In the genomic region with DNA sequence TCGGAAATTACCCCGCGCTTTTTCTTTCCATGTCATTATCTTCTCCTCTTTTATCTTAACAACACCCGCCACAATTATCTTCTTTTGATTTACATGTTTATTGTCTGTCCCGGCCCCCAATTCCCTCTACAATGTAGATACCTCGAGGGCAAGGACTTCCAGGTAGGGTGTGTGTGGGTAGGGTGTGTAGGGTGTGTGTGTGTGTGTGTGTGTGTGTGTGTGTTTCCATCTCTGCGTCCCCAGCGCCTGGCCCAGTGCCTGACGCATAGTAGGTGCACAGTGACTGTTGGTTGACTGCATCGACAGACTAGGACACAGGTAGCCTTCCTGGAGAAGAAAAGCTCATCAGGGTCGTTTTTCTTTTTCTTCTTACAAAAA, we compare ENCODE assay signal across 8 cellular contexts.
DNase-seq lines count a peak whose midpoint lies in the region; ATAC-seq and TF ChIP-seq lines count a peak whose summit lies in the region.

No MANE protein-coding gene starts in this region.

- no peaks in the 10 kb centered on the region for H3K36me3 ChIP-seq in mammary epithelial cell (ENCODE audit: insufficient read depth, low read length)
- H3K36me3 ChIP-seq in right lobe of liver = no peaks in the 10 kb centered on the region
- no peaks in the 10 kb centered on the region for H3K36me3 ChIP-seq in testis (ENCODE audit: low read depth, missing control alignments)

- peaks cover 11% of the 10 kb centered on the region for H3K4me1 ChIP-seq in mammary epithelial cell (ENCODE audit: insufficient read depth, low read length)
- H3K4me1 ChIP-seq in right lobe of liver = peaks cover 0 to 7% (median 3%) of the 10 kb centered on the region in 4 donors
- peaks cover 4% of the 10 kb centered on the region for H3K4me1 ChIP-seq in testis

- DNase-seq in NCI-H1436 (lab: John Stamatoyannopoulos, UW) (peak; percentile 21), NCI-H1436 treated with DMSO at 0.1 percent for 48 hours (lab: John Stamatoyannopoulos, UW) (no peak), mammary epithelial cell (no peak), right lobe of liver (no peak), testis (no peak), cerebellar nuclear complex (lab: John Stamatoyannopoulos, UW) (no peak), left colon (no peak)

- dilution Hi-C loops in mammary epithelial cell (cut with HindIII; ENCODE audit: low sequenced_read_pairs) = no loop called here

- intact Hi-C loops in mammary epithelial cell (cut with micrococcal nuclease) (no loop called here), right lobe of liver (cut with DNase I) (no loop called here), testis (cut with DNase I; ENCODE audit: low total_unique reads) (no loop called here), left colon (cut with DNase I, micrococcal nuclease) (no loop called here)

- H3K4me3 ChIP-seq in mammary epithelial cell (replicated peaks in 1 of 3; ENCODE audit: insufficient read depth in 1 of 3, low read depth in 2 of 3, low read length in 3 of 3) (no peak overlapping the region), right lobe of liver (peak overlapping the region; percentile 71 to 84 (median 84)), testis (peak overlapping the region; percentile 62 to 76)

- in situ Hi-C loops in mammary epithelial cell (cut with MboI; ENCODE audit: low sequenced_read_pairs in 2 of 2) = no loop called here

- peak overlapping the region; percentile 76 for H2AFZ ChIP-seq in mammary epithelial cell (ENCODE audit: low read depth, low read length)

- H3K27me3 ChIP-seq in mammary epithelial cell (ENCODE audit: insufficient read depth, low read length) (peaks cover 22% of the 10 kb centered on the region), right lobe of liver (no peaks in the 10 kb centered on the region), testis (no peaks in the 10 kb centered on the region)

- H3K27ac ChIP-seq in mammary epithelial cell (ENCODE audit: insufficient read depth, low read depth, low read length) (no peak overlapping the region), right lobe of liver (peak overlapping the region; percentile 73 to 91 (median 83)), testis (no peak overlapping the region)

- no peaks in the 10 kb centered on the region for H4K20me1 ChIP-seq in mammary epithelial cell (ENCODE audit: insufficient read depth, low read length)

- no peak for TF ChIP-seq POLR2A in right lobe of liver (IDR thresholded peaks at IDR 0.05)
- TF ChIP-seq POLR2A in testis (IDR thresholded peaks at IDR 0.05) = no peak

- whole genome bisulfite sequencing in mammary epithelial cell (ENCODE audit: low coverage, missing lambda C conversion rate) = 83% methylated on average over 7 of the region's 11 CpGs
- WGBS in right lobe of liver (ENCODE audit: insufficient coverage, low coverage, low lambda C conversion rate, missing lambda C conversion rate) = 57% methylated on average over 10 of the region's 11 CpGs
- WGBS in testis, 2 donors = 31 to 51% methylated on average over 9 to 11 of the region's 11 CpGs

- H3K4me2 ChIP-seq in mammary epithelial cell (ENCODE audit: insufficient read depth, low read depth, low read length) = peak overlapping the region; percentile 78

- no peaks in the 10 kb centered on the region for H3K79me2 ChIP-seq in mammary epithelial cell (ENCODE audit: insufficient read depth, low read length)

- no peak for ATAC-seq in right lobe of liver
- ATAC-seq in left colon = no peak
- ATAC-seq in HG03442 (IDR thresholded peaks at IDR 0.05; ENCODE audit: unreplicated experiment) = no peak

- no peak overlapping the region for H3K9ac ChIP-seq in mammary epithelial cell (ENCODE audit: insufficient read depth, low read length)

- no peak for TF ChIP-seq CTCF in mammary epithelial cell (conservative IDR thresholded peaks at IDR 0.05 in 1 of 2, IDR thresholded peaks at IDR 0.05 in 1 of 2; ENCODE audit: extremely low read depth in 1 of 2, insufficient read depth in 1 of 2, low read depth in 1 of 2, low read length in 2 of 2)
- no peak for TF ChIP-seq CTCF in right lobe of liver (IDR thresholded peaks at IDR 0.05)
- TF ChIP-seq CTCF in testis (IDR thresholded peaks at IDR 0.05) = no peak

- CTCF ChIA-PET in mammary epithelial cell (lab: Charles Lee; ENCODE audit: low non-redundant PET) = no interaction called here

- H3K9me3 ChIP-seq in mammary epithelial cell (replicated peaks; ENCODE audit: insufficient read depth, low read length) = no peaks in the 10 kb centered on the region
- no peaks in the 10 kb centered on the region for H3K9me3 ChIP-seq in right lobe of liver
- no peaks in the 10 kb centered on the region for H3K9me3 ChIP-seq in testis

- no TSS peak for BruUV-seq in mammary epithelial cell (replicated peaks; lab: Mats Ljungman, UMichigan)

Comparison
In these comparisons a context has a peak if more than half of its experiments do, and no peak if none do; other contexts are left out.
1. H3K27ac ChIP-seq: peak in right lobe of liver (3 of 3); none in mammary epithelial cell (single experiment) and testis (0 of 2).
2. H3K4me3 ChIP-seq: peak in right lobe of liver (3 of 3) and testis (2 of 2); none in mammary epithelial cell (0 of 3).